Comparison of ENCODE assay signal across 15 cellular contexts in genomic region chr5:72156921-72157320, GRCh38. TPM values are rescaled to one million over a fixed set of nuclear protein-coding genes. Genes with fewer than 3 reads are reported as not detected.
DNase-seq lines count a peak whose midpoint lies in the region; ATAC-seq and TF ChIP-seq lines count a peak whose summit lies in the region.
"Had no signal": no experiment of that assay in that cellular context is flagged by ENCODE, and none has a peak within 500 bp of the region (broad histone marks: within the 10 kb centered on the region; RNA-seq: fewer than 3 reads in every experiment).

No MANE protein-coding gene starts in this region.

- no peak for ATAC-seq in GM21529 (IDR thresholded peaks at IDR 0.05; ENCODE audit: unreplicated experiment)
- ATAC-seq in stimulated activated naive CD8-positive, alpha-beta T cell treated with anti-CD3 and anti-CD28 coated beads, Interleukin-15, amount 100 ng/mL, for 72 hours, result no peak
- ATAC-seq: stimulated activated naive CD8-positive, alpha-beta T cell treated with anti-CD3 and anti-CD28 coated beads, Interleukin-15, Interleukin-2, amounts not matched to agents 100 U/mL and 50 U/mL, for 24 hours had no signal

- H3K9me3 ChIP-seq in HAP-1 (no peaks in the 10 kb centered on the region), right atrium auricular region (no peaks in the 10 kb centered on the region)

- H3K4me1 Mint-ChIP-seq in stimulated activated naive CD8-positive, alpha-beta T cell treated with anti-CD3 and anti-CD28 coated beads, Interleukin-15, amount 100 ng/mL, for 72 hours, result no peaks in the 10 kb centered on the region
- H3K4me1 Mint-ChIP-seq: activated B cell treated with CpG ODN at 0.5 μM for 24 hours had no signal

- H3K4me3 Mint-ChIP-seq in stimulated activated naive CD8-positive, alpha-beta T cell treated with anti-CD3 and anti-CD28 coated beads, Interleukin-15, amount 100 ng/mL, for 72 hours, result no peak overlapping the region
- H3K4me3 Mint-ChIP-seq: activated B cell treated with CpG ODN at 0.5 μM for 24 hours had no signal

- no peaks in the 10 kb centered on the region for H3K9me3 Mint-ChIP-seq in stimulated activated naive CD8-positive, alpha-beta T cell treated with anti-CD3 and anti-CD28 coated beads, Interleukin-15, amount 100 ng/mL, for 72 hours
- H3K9me3 Mint-ChIP-seq: activated B cell treated with CpG ODN at 0.5 μM for 24 hours; activated T-helper 2 cell treated with anti-CD3 and anti-CD28 coated beads, Interferon-gamma antibody, Interleukin-2, Interleukin-4, amounts not matched to agents 10 μg/mL and 5 μg/mL and 100 μg/mL, durations not matched to agents 14 hours and 24 hours and 36 hours had no signal

- in situ Hi-C loops in HAP-1 (cut with MboI; ENCODE audit: low sequenced_read_pairs) (no loop called here), astrocyte of the cerebellum (cut with HindIII; ENCODE audit: low sequenced_read_pairs) (no loop called here)

- H3K27ac ChIP-seq in right atrium auricular region, result peak overlapping the region; percentile 41

- H3K27me3 ChIP-seq in HAP-1 (ENCODE audit: low read depth) (no peaks in the 10 kb centered on the region), right atrium auricular region (no peaks in the 10 kb centered on the region)

- DNase-seq in HAP-1 (ENCODE audit: low spot score in 2 of 2) (peak; percentile 45 to 53), astrocyte of the cerebellum (ENCODE audit: low read depth) (peak; percentile 85), right atrium auricular region (ENCODE audit: low spot score) (no peak), stromal cell of bone marrow (ENCODE audit: low read depth) (peak; percentile 88), NK-92 (lab: John Stamatoyannopoulos, UW; ENCODE audit: unreplicated experiment) (no peak), NCI-H1436 treated with DMSO at 0.1 percent for 48 hours (lab: John Stamatoyannopoulos, UW) (no peak)
- no peak for DNase-seq in stimulated activated naive CD8-positive, alpha-beta T cell treated with anti-CD3 and anti-CD28 coated beads, Interleukin-15, amount 100 ng/mL, for 72 hours
- DNase-seq: activated B cell treated with CpG ODN at 0.5 μM for 24 hours; DND-41; effector memory CD4-positive, alpha-beta T cell; NCI-H1105; stimulated activated naive CD8-positive, alpha-beta T cell treated with anti-CD3 and anti-CD28 coated beads, Interleukin-15, Interleukin-2, amounts not matched to agents 100 U/mL and 50 U/mL, for 24 hours had no signal

- no peak for TF ChIP-seq CTCF in astrocyte of the cerebellum (IDR thresholded peaks at IDR 0.05; ENCODE audit: low read depth, low read length, missing control alignments)
- no peak for TF ChIP-seq CTCF in right atrium auricular region (IDR thresholded peaks at IDR 0.05)

- H3K27me3 Mint-ChIP-seq in stimulated activated naive CD8-positive, alpha-beta T cell treated with anti-CD3 and anti-CD28 coated beads, Interleukin-15, amount 100 ng/mL, for 72 hours, result peaks cover 9% of the 10 kb centered on the region

- H3K4me3 ChIP-seq in HAP-1 (no peak overlapping the region), astrocyte of the cerebellum (ENCODE audit: low read depth, low read length) (no peak overlapping the region), right atrium auricular region (no peak overlapping the region)
- H3K4me3 ChIP-seq: lung had no signal

- H3K27ac Mint-ChIP-seq in stimulated activated naive CD8-positive, alpha-beta T cell treated with anti-CD3 and anti-CD28 coated beads, Interleukin-15, amount 100 ng/mL, for 72 hours, result no peak overlapping the region
- H3K27ac Mint-ChIP-seq: activated B cell treated with CpG ODN at 0.5 μM for 24 hours; activated T-helper 2 cell treated with anti-CD3 and anti-CD28 coated beads, Interferon-gamma antibody, Interleukin-2, Interleukin-4, amounts not matched to agents 10 μg/mL and 5 μg/mL and 100 μg/mL, durations not matched to agents 14 hours and 24 hours and 36 hours had no signal

- H3K36me3 ChIP-seq in HAP-1 (replicated peaks), result no peaks in the 10 kb centered on the region
- H3K36me3 ChIP-seq in right atrium auricular region, result no peaks in the 10 kb centered on the region

- H3K4me1 ChIP-seq in HAP-1 (peaks cover 40% of the 10 kb centered on the region), right atrium auricular region (peaks cover 0 to 87% of the 10 kb centered on the region in 2 donors)

RNA-seq across cellular contexts. Expression of gene MAP1B, which starts 49.6 kb away (rescaled TPM):
- total RNA-seq in right atrium auricular region, result 100 to 1,000 TPM; 203 to 558 TPM

Comparison
In these comparisons a context has a peak if more than half of its experiments do, and no peak if none do; other contexts are left out.
1. DNase-seq: peak in HAP-1 (2 of 2), astrocyte of the cerebellum (single experiment) and stromal cell of bone marrow (single experiment); none in right atrium auricular region (single experiment), NK-92 (single experiment), stimulated activated naive CD8-positive, alpha-beta T cell treated with anti-CD3 and anti-CD28 coated beads, Interleukin-15, amount 100 ng/mL, for 72 hours (0 of 2) and NCI-H1436 treated with DMSO at 0.1 percent for 48 hours (single experiment).